Comparison of ENCODE assay signal across 8 cellular contexts in genomic region chr15:80251505-80252280, GRCh38. TPM values are rescaled to one million over a fixed set of nuclear protein-coding genes. Genes with fewer than 3 reads are reported as not detected.
DNase-seq lines count a peak whose midpoint lies in the region; TF ChIP-seq lines count a peak whose summit lies in the region.

Gene CTXND1 (minus strand): TSS chr15:80252213. CDS start chr15:80201949, 50,264 bp downstream.

- no peaks in the 10 kb centered on the region for H3K36me3 ChIP-seq in esophagus (ENCODE audit: control insufficient read depth in 2 of 2, insufficient read depth in 2 of 2, low read length in 1 of 2)

- TF ChIP-seq CTCF in LNCaP clone FGC (IDR thresholded peaks at IDR 0.05; ENCODE audit: control insufficient read depth, extremely low read depth, insufficient read depth) (no peak), nephron progenitor cell (IDR thresholded peaks at IDR 0.05) (no peak)

- WGBS in esophagus, 2 donors, result 1 to 2% methylated on average over 95 to 97 of the region's 97 CpGs

- H3K27me3 Mint-ChIP-seq in nephron progenitor cell (ENCODE audit: low read depth, poor library complexity), result peaks cover 94% of the 10 kb centered on the region

- H3K27ac Mint-ChIP-seq in nephron progenitor cell, result no peak within 1 kb of the TSS

- H3K4me3 ChIP-seq in LNCaP clone FGC (ENCODE audit: low read depth, low read length) (peak within 1 kb of the TSS; percentile 34), esophagus (ENCODE audit: low read depth in 1 of 2, low read length in 2 of 2) (peak within 1 kb of the TSS; percentile 26 to 42)

- no peak within 1 kb of the TSS for H3K27ac ChIP-seq in esophagus (ENCODE audit: low read depth in 2 of 2, low read length in 1 of 2)

- no peaks in the 10 kb centered on the region for H3K9me3 Mint-ChIP-seq in nephron progenitor cell

- H3K4me1 Mint-ChIP-seq in nephron progenitor cell, result peaks cover 10% of the 10 kb centered on the region

- H3K36me3 Mint-ChIP-seq in nephron progenitor cell (ENCODE audit: low read depth), result no peaks in the 10 kb centered on the region

- peaks cover 7 to 23% of the 10 kb centered on the region in 2 donors for H3K27me3 ChIP-seq in esophagus (ENCODE audit: control insufficient read depth in 1 of 2, insufficient read depth in 2 of 2, low read length in 2 of 2)

- DNase-seq in AG08396 (ENCODE audit: low spot score), result peak; percentile 39
- DNase-seq in LNCaP clone FGC (ENCODE audit: low read depth), result no peak
- DNase-seq in nephron progenitor cell, result peak; percentile 66
- no peak for DNase-seq in cerebellar nuclear complex (lab: John Stamatoyannopoulos, UW)
- no peak for DNase-seq in NCI-H146 treated with DMSO at 0.1 percent for 48 hours (lab: John Stamatoyannopoulos, UW; ENCODE audit: unreplicated experiment)
- DNase-seq in DMS153 treated with DMSO at 0.1 percent for 48 hours (lab: John Stamatoyannopoulos, UW; ENCODE audit: unreplicated experiment), result no peak
- DNase-seq in pons (ENCODE audit: low spot score), result no peak

- peak within 1 kb of the TSS; percentile 78 for H3K4me3 Mint-ChIP-seq in nephron progenitor cell

- H3K9me3 ChIP-seq in esophagus (ENCODE audit: control insufficient read depth in 2 of 2, insufficient read depth in 1 of 2, low read depth in 1 of 2, low read length in 1 of 2), result peaks cover 0 to 2% of the 10 kb centered on the region in 2 donors

- peaks cover 0 to 5% of the 10 kb centered on the region in 2 donors for H3K4me1 ChIP-seq in esophagus (ENCODE audit: control insufficient read depth in 2 of 2, insufficient read depth in 2 of 2, low read length in 1 of 2)

RNA-seq across cellular contexts. Expression of gene CTXND1, which starts in this region (rescaled TPM):
- under 1 TPM in 1 of 2 donors, not detected in 1; 0.02 TPM for polyA plus RNA-seq in esophagus

Comparison
In these comparisons a context has a peak if more than half of its experiments do, and no peak if none do; other contexts are left out.
1. DNase-seq: peak in AG08396 (single experiment) and nephron progenitor cell (single experiment); none in LNCaP clone FGC (single experiment), cerebellar nuclear complex (0 of 2), NCI-H146 treated with DMSO at 0.1 percent for 48 hours (single experiment), DMS153 treated with DMSO at 0.1 percent for 48 hours (single experiment) and pons (single experiment).